ENCODE assay signal across 24 cellular contexts in genomic region chr2:130749641-130750040, GRCh38. TPM values are rescaled to one million over a fixed set of nuclear protein-coding genes. Genes with fewer than 3 reads are reported as not detected.
DNase-seq lines count a peak whose midpoint lies in the region; ATAC-seq and TF ChIP-seq lines count a peak whose summit lies in the region.
"Had no signal": no experiment of that assay in that cellular context is flagged by ENCODE, and none has a peak within 500 bp of the region (broad histone marks: within the 10 kb centered on the region; RNA-seq: fewer than 3 reads in every experiment).

No MANE protein-coding gene starts in this region.

- H3K79me2 ChIP-seq in osteoblast (ENCODE audit: insufficient read depth, low read length), result no peaks in the 10 kb centered on the region

- H3K9me1 ChIP-seq in IMR-90 (ENCODE audit: insufficient read depth, low read length), result no peaks in the 10 kb centered on the region

- no peaks in the 10 kb centered on the region for H3K79me1 ChIP-seq in IMR-90 (ENCODE audit: low read depth in 1 of 2, low read length in 2 of 2)

- no peak overlapping the region for H4K91ac ChIP-seq in IMR-90 (ENCODE audit: insufficient read depth, low read depth, low read length)

- intact Hi-C loops in IMR-90 (cut with micrococcal nuclease) (no loop called here), spleen (cut with DNase I; ENCODE audit: low total_unique reads) (no loop called here)

- TF ChIP-seq RAD21 in IMR-90 (IDR thresholded peaks at IDR 0.05; ENCODE audit: low read length), result no peak

- no peaks in the 10 kb centered on the region for H3K9me3 ChIP-seq in IMR-90 (ENCODE audit: control insufficient read depth, insufficient read depth, low read length)
- H3K9me3 ChIP-seq in osteoblast (ENCODE audit: low read depth, low read length), result no peaks in the 10 kb centered on the region
- H3K9me3 ChIP-seq in spleen, result peaks cover 0 to 8% (median 0%) of the 10 kb centered on the region in 8 donors
- H3K9me3 ChIP-seq: A549, BE2C, HAP-1 had no signal

- H3K56ac ChIP-seq in IMR-90 (ENCODE audit: extremely low read depth, insufficient read depth, low read length), result no peak overlapping the region

- no peaks in the 10 kb centered on the region for H3K27me3 ChIP-seq in IMR-90 (ENCODE audit: control insufficient read depth, insufficient read depth, low read length)
- no peaks in the 10 kb centered on the region for H3K27me3 ChIP-seq in osteoblast (ENCODE audit: insufficient read depth, low read length)
- peaks cover 0 to 51% (median 0%) of the 10 kb centered on the region in 7 donors for H3K27me3 ChIP-seq in spleen (replicated peaks in 1 of 7)
- H3K27me3 ChIP-seq: BE2C had no signal

- no peak for TF ChIP-seq CTCF in IMR-90 (conservative IDR thresholded peaks at IDR 0.05; ENCODE audit: low read depth, low read length)
- no peak for TF ChIP-seq CTCF in osteoblast (IDR thresholded peaks at IDR 0.05; ENCODE audit: extremely low read depth, low read depth, low read length)
- no peak for TF ChIP-seq CTCF in spleen (IDR thresholded peaks at IDR 0.05 in 8 of 11, conservative IDR thresholded peaks at IDR 0.05 in 3 of 11)

- no peak overlapping the region for H3K14ac ChIP-seq in IMR-90 (replicated peaks; ENCODE audit: low read depth, low read length)

- H3K36me3 ChIP-seq in IMR-90 (ENCODE audit: control insufficient read depth, insufficient read depth, low read length) (no peaks in the 10 kb centered on the region), osteoblast (ENCODE audit: insufficient read depth, low read length) (no peaks in the 10 kb centered on the region), spleen (no peaks in the 10 kb centered on the region)
- H3K36me3 ChIP-seq: BE2C; BLaER1 treated with 17β-estradiol and CSF1 and Interleukin-3, amounts not matched to agents 10 nM and 100 nM; HAP-1 had no signal

- H3K4me1 ChIP-seq in IMR-90 (ENCODE audit: control insufficient read depth, insufficient read depth, low read length) (no peaks in the 10 kb centered on the region), osteoblast (ENCODE audit: insufficient read depth, low read length) (no peaks in the 10 kb centered on the region), spleen (no peaks in the 10 kb centered on the region)
- H3K4me1 ChIP-seq: A549; BE2C; BLaER1 treated with 17β-estradiol and CSF1 and Interleukin-3, amounts not matched to agents 10 nM and 100 nM; HAP-1 had no signal

- BruUV-seq in IMR-90 (replicated peaks; lab: Mats Ljungman, UMichigan), result no TSS peak

- H3K18ac ChIP-seq in IMR-90 (ENCODE audit: low read depth, low read length), result no peak overlapping the region

- H3K4me3 ChIP-seq in IMR-90 (ENCODE audit: insufficient read depth, low read depth, low read length) (no peak overlapping the region), osteoblast (ENCODE audit: insufficient read depth, low read length) (no peak overlapping the region), spleen (no peak overlapping the region)
- H3K4me3 ChIP-seq: A549; BLaER1 treated with 17β-estradiol and CSF1 and Interleukin-3, amounts not matched to agents 10 nM and 100 nM; GM12878; HAP-1 had no signal

- H3K23ac ChIP-seq in IMR-90 (ENCODE audit: low read depth, low read length), result no peak overlapping the region

- dilution Hi-C loops in IMR-90 (cut with HindIII; ENCODE audit: low sequenced_read_pairs, unreplicated experiment), result no loop called here

- CTCF ChIA-PET in IMR-90 (lab: Yijun Ruan, JAX), result no interaction called here

- H2BK5ac ChIP-seq in IMR-90 (ENCODE audit: low read depth, low read length, poor library complexity, severe bottlenecking), result no peak overlapping the region

- H3K27ac ChIP-seq in IMR-90 (ENCODE audit: insufficient read depth, low read length), result no peak overlapping the region
- no peak overlapping the region for H3K27ac ChIP-seq in osteoblast (ENCODE audit: low read depth, low read length)
- no peak overlapping the region for H3K27ac ChIP-seq in spleen
- H3K27ac ChIP-seq: A549; BLaER1 treated with 17β-estradiol and CSF1 and Interleukin-3, amounts not matched to agents 10 nM and 100 nM had no signal

- TF ChIP-seq POLR2A in IMR-90 (IDR thresholded peaks at IDR 0.05; ENCODE audit: low read depth, low read length) (no peak), spleen (IDR thresholded peaks at IDR 0.05) (no peak)

- H2AFZ ChIP-seq in IMR-90 (replicated peaks; ENCODE audit: low read length, poor library complexity), result no peak overlapping the region
- no peak overlapping the region for H2AFZ ChIP-seq in osteoblast (ENCODE audit: low read length)

- H2AK5ac ChIP-seq in IMR-90 (ENCODE audit: low read depth, low read length), result no peak overlapping the region

- POLR2A ChIA-PET in IMR-90 (lab: Charles Lee; ENCODE audit: unreplicated experiment), result no interaction called here

- no peak overlapping the region for H2BK20ac ChIP-seq in IMR-90 (ENCODE audit: low read depth, low read length)

- no peak overlapping the region for H4K8ac ChIP-seq in IMR-90 (ENCODE audit: low read depth in 2 of 2, low read length in 2 of 2)

- WGBS in IMR-90 (ENCODE audit: extremely low coverage in 2 of 2, insufficient read length in 1 of 2), 2 experiments, result 52% methylated on average over 3 of the region's 6 CpGs; no CpG with 5 or more reads in 1 of the 2 experiments
- 74 to 83% (median 78%) methylated on average over 6 of the region's 6 CpGs for WGBS in spleen, 5 donors

- ATAC-seq in IMR-90 (ENCODE audit: low read depth) (no peak), GM21423 (IDR thresholded peaks at IDR 0.05; ENCODE audit: unreplicated experiment) (no peak)
- ATAC-seq: A549, GM12878 had no signal

- H2BK15ac ChIP-seq in IMR-90 (ENCODE audit: low read depth, low read length), result no peak overlapping the region

- no peak for DNase-seq in IMR-90
- peak; percentile 44 for DNase-seq in islet precursor cell
- DNase-seq in osteoblast (ENCODE audit: insufficient read length, low spot score, missing footprints), result peak; percentile 55
- peak; percentile 33 for DNase-seq in spleen
- DNase-seq in HUDEP-2 (lab: John Stamatoyannopoulos, UW; ENCODE audit: unreplicated experiment in 76 of 76), result no peak
- DNase-seq in NCI-H187 treated with DMSO at 0.1 percent for 48 hours (lab: John Stamatoyannopoulos, UW), result no peak
- DNase-seq: 8988T; ACHN; AML-193; BE2C; CD4-positive, alpha-beta T cell; CD8-positive, alpha-beta memory T cell; DMS 273 treated with DMSO at 0.1 percent for 48 hours; DMS79; EL; GDM1; GOT3; HFFc6 had no signal

- no peak overlapping the region for H2BK120ac ChIP-seq in IMR-90 (ENCODE audit: low read depth, low read length)

- H3K9ac ChIP-seq in IMR-90 (ENCODE audit: low read depth, low read length), result no peak overlapping the region
- H3K9ac ChIP-seq: BLaER1 treated with 17β-estradiol and CSF1 and Interleukin-3, amounts not matched to agents 10 nM and 100 nM had no signal

- H4K5ac ChIP-seq in IMR-90 (ENCODE audit: low read depth, low read length), result no peak overlapping the region

- no peak overlapping the region for H3K4ac ChIP-seq in IMR-90 (ENCODE audit: low read depth, low read length)

- no peak overlapping the region for H3K4me2 ChIP-seq in IMR-90 (ENCODE audit: low read depth, low read length)
- H3K4me2 ChIP-seq in osteoblast (ENCODE audit: insufficient read depth, low read length), result no peak overlapping the region
- H3K4me2 ChIP-seq: A549; BLaER1 treated with 17β-estradiol and CSF1 and Interleukin-3, amounts not matched to agents 10 nM and 100 nM had no signal

- in situ Hi-C loops in IMR-90 (cut with MboI; ENCODE audit: low sequenced_read_pairs), result no loop called here

- H4K20me1 ChIP-seq in IMR-90 (ENCODE audit: insufficient read depth, low read length) (no peaks in the 10 kb centered on the region), osteoblast (ENCODE audit: insufficient read depth, low read length) (no peaks in the 10 kb centered on the region)

- H2AK9ac ChIP-seq in IMR-90 (replicated peaks; ENCODE audit: low read depth, low read length, poor library complexity), result peak overlapping the region; percentile 13

TF ChIP-seq in IMR-90, 13 proteins besides CTCF, POLR2A, EP300 and RAD21 (continues in another document):
- TF ChIP-seq ELK1 (IDR thresholded peaks at IDR 0.05; ENCODE audit: borderline replicate concordance, low read depth, low read length) (no peak), MAZ (IDR thresholded peaks at IDR 0.05; ENCODE audit: borderline replicate concordance, low read depth, low read length) (no peak), MAFK (IDR thresholded peaks at IDR 0.05; ENCODE audit: low read depth, low read length) (no peak), CEBPB (IDR thresholded peaks at IDR 0.05; ENCODE audit: low read depth, low read length) (no peak), BHLHE40 (IDR thresholded peaks at IDR 0.05; ENCODE audit: low read depth, low read length) (no peak), FOS (IDR thresholded peaks at IDR 0.05; ENCODE audit: low read depth, low read length) (no peak), MXI1 (IDR thresholded peaks at IDR 0.05; ENCODE audit: borderline replicate concordance, low read depth, low read length) (no peak), RCOR1 (IDR thresholded peaks at IDR 0.05; ENCODE audit: insufficient replicate concordance, low read length) (no peak), NFE2L2 (IDR thresholded peaks at IDR 0.05; ENCODE audit: low read depth, low read length) (no peak), RFX5 (IDR thresholded peaks at IDR 0.05; ENCODE audit: low read depth, low read length) (no peak), CHD1 (IDR thresholded peaks at IDR 0.05; ENCODE audit: low read depth, low read length) (no peak), SMC3 (IDR thresholded peaks at IDR 0.05; ENCODE audit: low read depth, low read length) (no peak)

RNA-seq across cellular contexts. Expression of gene AMER3, which starts 5.7 kb away (rescaled TPM):
- total RNA-seq in IMR-90 (2012; rRNA removed) (not detected in 2 replicates), osteoblast (not detected in 2 replicates), spleen (not detected)
- polyA plus RNA-seq in IMR-90 (2012; rRNA removed) (not detected in 2 replicates), spleen (not detected)
- polyA plus RNA-seq in IMR-90 (2012; cell fraction: cytosol; rRNA removed), result not detected in 2 replicates
- not detected in 2 replicates for polyA plus RNA-seq in IMR-90 (2012; cell fraction: nucleus; rRNA removed; ENCODE audit: low replicate concordance)
- total RNA-seq: CD4-positive, alpha-beta T cell; CD8-positive, alpha-beta memory T cell; GM12878; HFFc6 had no signal
- polyA plus RNA-seq: A549; CD14-positive monocyte; CD8-positive, alpha-beta memory T cell; GM12878 had no signal

RNA-seq across cellular contexts. Expression of gene GPR148, which starts 20.8 kb away (rescaled TPM):
- total RNA-seq in IMR-90 (2012; rRNA removed), result not detected in 2 replicates
- not detected in 2 replicates for polyA plus RNA-seq in IMR-90 (2012; rRNA removed)
- not detected in 2 replicates for polyA plus RNA-seq in IMR-90 (2012; cell fraction: cytosol; rRNA removed)
- polyA plus RNA-seq in IMR-90 (2012; cell fraction: nucleus; rRNA removed; ENCODE audit: low replicate concordance), result not detected in 2 replicates
- not detected in 2 replicates for total RNA-seq in osteoblast
- not detected for total RNA-seq in spleen
- polyA plus RNA-seq in spleen, result not detected
- total RNA-seq: CD4-positive, alpha-beta T cell; CD8-positive, alpha-beta memory T cell; GM12878; HFFc6 had no signal
- polyA plus RNA-seq: A549; CD14-positive monocyte; CD8-positive, alpha-beta memory T cell; GM12878 had no signal

Comparison
In these comparisons a context has a peak if more than half of its experiments do, and no peak if none do; other contexts are left out.
1. DNase-seq: peak in islet precursor cell (single experiment), osteoblast (single experiment) and spleen (single experiment); none in IMR-90 (single experiment), HUDEP-2 (0 of 76) and NCI-H187 treated with DMSO at 0.1 percent for 48 hours (single experiment).